ENCODE assay signal across 9 cellular contexts in genomic region chr9:35619800-35620158, GRCh38. TPM values are rescaled to one million over a fixed set of nuclear protein-coding genes. Genes with fewer than 3 reads are reported as not detected.
DNase-seq lines count a peak whose midpoint lies in the region; ATAC-seq and TF ChIP-seq lines count a peak whose summit lies in the region.
"Had no signal": no experiment of that assay in that cellular context is flagged by ENCODE, and none has a peak within 500 bp of the region (broad histone marks: within the 10 kb centered on the region; RNA-seq: fewer than 3 reads in every experiment).

No MANE protein-coding gene starts in this region.

- peak overlapping the region in 3 of 4 donors; percentile 15 to 48 (median 29) for H3K4me3 Mint-ChIP-seq in CD4-positive, CD25-positive, alpha-beta regulatory T cell

- no peaks in the 10 kb centered on the region for H3K36me3 Mint-ChIP-seq in CD4-positive, CD25-positive, alpha-beta regulatory T cell

- no peak overlapping the region for H3K27ac ChIP-seq in CD4-positive, CD25-positive, alpha-beta regulatory T cell (ENCODE audit: insufficient read depth, low read length, poor library complexity, severe bottlenecking)
- no peak overlapping the region for H3K27ac ChIP-seq in left lung

- H3K27me3 ChIP-seq in CD4-positive, CD25-positive, alpha-beta regulatory T cell (ENCODE audit: control insufficient read depth, insufficient read depth, low read length), result no peaks in the 10 kb centered on the region
- H3K27me3 ChIP-seq in left lung, result peaks cover 0 to 8% of the 10 kb centered on the region in 2 donors

- peaks cover 7 to 44% (median 28%) of the 10 kb centered on the region in 4 donors for H3K4me1 Mint-ChIP-seq in CD4-positive, CD25-positive, alpha-beta regulatory T cell

- TF ChIP-seq CTCF in left lung (IDR thresholded peaks at IDR 0.05), result no peak

- intact Hi-C loops in left lung (cut with DNase I), result no loop called here

- no peak for DNase-seq in CD4-positive, CD25-positive, alpha-beta regulatory T cell
- peak; percentile 41 to 57 for DNase-seq in activated T-cell treated with anti-CD3 and anti-CD28 coated beads, Interleukin-2, amount 50 U/mL, for 48 hours
- DNase-seq in DMS 273 treated with DMSO at 0.1 percent for 48 hours (lab: John Stamatoyannopoulos, UW) (no peak), NCI-H1417 treated with DMSO at 0.1 percent for 48 hours (lab: John Stamatoyannopoulos, UW) (no peak), NCI-H526 (lab: John Stamatoyannopoulos, UW) (no peak), left lung (no peak)

- H3K27me3 Mint-ChIP-seq in CD4-positive, CD25-positive, alpha-beta regulatory T cell, result no peaks in the 10 kb centered on the region

- peaks cover 34% of the 10 kb centered on the region for H3K4me1 ChIP-seq in CD4-positive, CD25-positive, alpha-beta regulatory T cell (ENCODE audit: control insufficient read depth, insufficient read depth, low read length, poor library complexity, severe bottlenecking)
- peaks cover 6 to 34% of the 10 kb centered on the region in 2 donors for H3K4me1 ChIP-seq in left lung

- H3K9me3 ChIP-seq in CD4-positive, CD25-positive, alpha-beta regulatory T cell (ENCODE audit: control insufficient read depth in 2 of 2, low read length in 2 of 2), result no peaks in the 10 kb centered on the region
- no peaks in the 10 kb centered on the region for H3K9me3 ChIP-seq in left lung

- H3K36me3 ChIP-seq in CD4-positive, CD25-positive, alpha-beta regulatory T cell (ENCODE audit: control insufficient read depth, insufficient read depth, low read length), result no peaks in the 10 kb centered on the region
- no peaks in the 10 kb centered on the region for H3K36me3 ChIP-seq in left lung

- H3K4me3 ChIP-seq in CD4-positive, CD25-positive, alpha-beta regulatory T cell (ENCODE audit: low read depth, low read length), result peak overlapping the region; percentile 16
- no peak overlapping the region for H3K4me3 ChIP-seq in left lung

- peaks cover 0 to 2% (median 0%) of the 10 kb centered on the region in 7 donors for H3K9me3 Mint-ChIP-seq in CD4-positive, CD25-positive, alpha-beta regulatory T cell

- peak overlapping the region; percentile 20 to 91 (median 89) for H3K27ac Mint-ChIP-seq in CD4-positive, CD25-positive, alpha-beta regulatory T cell

- no peak for ATAC-seq in CD4-positive, CD25-positive, alpha-beta regulatory T cell (ENCODE audit: low read depth in 2 of 2)
- ATAC-seq in GM19351 (IDR thresholded peaks at IDR 0.05; ENCODE audit: unreplicated experiment), result peak; percentile 54
- peak; percentile 41 for ATAC-seq in HG03108 (IDR thresholded peaks at IDR 0.05; ENCODE audit: unreplicated experiment)
- ATAC-seq in left lung, result no peak

RNA-seq across cellular contexts. Expression of gene CD72, which starts 1.6 kb away (rescaled TPM):
- 7.9 TPM for total RNA-seq in CD4-positive, CD25-positive, alpha-beta regulatory T cell
- 1 to 10 TPM; 1.0 to 4.0 (median 1.9) TPM for polyA plus RNA-seq in CD4-positive, CD25-positive, alpha-beta regulatory T cell
- 1 to 10 TPM; 3.4 to 4.0 TPM for total RNA-seq in left lung

RNA-seq across cellular contexts. Expression of gene TESK1, which starts 14.7 kb away (rescaled TPM):
- 24.5 TPM for total RNA-seq in CD4-positive, CD25-positive, alpha-beta regulatory T cell
- polyA plus RNA-seq in CD4-positive, CD25-positive, alpha-beta regulatory T cell, result 1 to 10 TPM; 3.9 to 5.7 (median 4.5) TPM
- total RNA-seq in left lung, result 10 to 100 TPM; 40.6 to 44.6 TPM

RNA-seq across cellular contexts. Expression of gene SIT1, which starts 31.0 kb away (rescaled TPM):
- total RNA-seq in CD4-positive, CD25-positive, alpha-beta regulatory T cell, result 76.9 TPM
- 100 to 1,000 TPM; 239 to 346 (median 308) TPM for polyA plus RNA-seq in CD4-positive, CD25-positive, alpha-beta regulatory T cell
- total RNA-seq in left lung, result 1 to 10 TPM in 1 of 2 donors, under 1 TPM in 1; 0.99 to 2.4 TPM
- total RNA-seq: HT1080 had no signal

RNA-seq across cellular contexts. Expression of gene RMRP, which starts 38.0 kb away (rescaled TPM):
- total RNA-seq in CD4-positive, CD25-positive, alpha-beta regulatory T cell, result 6,542 TPM
- polyA plus RNA-seq in CD4-positive, CD25-positive, alpha-beta regulatory T cell, result not detected
- total RNA-seq in left lung, result over 10,000 TPM; 27,227 to 27,465 TPM

RNA-seq across cellular contexts. Expression of gene CCDC107, which starts 38.3 kb away (rescaled TPM):
- 31.2 TPM for total RNA-seq in CD4-positive, CD25-positive, alpha-beta regulatory T cell
- 10 to 100 TPM; 65.8 to 83.2 (median 71.7) TPM for polyA plus RNA-seq in CD4-positive, CD25-positive, alpha-beta regulatory T cell
- 10 to 100 TPM; 24.7 to 25.6 TPM for total RNA-seq in left lung

Comparison
In these comparisons a context has a peak if more than half of its experiments do, and no peak if none do; other contexts are left out.
1. ATAC-seq: peak in GM19351 (single experiment) and HG03108 (single experiment); none in CD4-positive, CD25-positive, alpha-beta regulatory T cell (0 of 2) and left lung (single experiment).
2. DNase-seq: peak in activated T-cell treated with anti-CD3 and anti-CD28 coated beads, Interleukin-2, amount 50 U/mL, for 48 hours (2 of 2); none in CD4-positive, CD25-positive, alpha-beta regulatory T cell (0 of 3), DMS 273 treated with DMSO at 0.1 percent for 48 hours (single experiment), NCI-H1417 treated with DMSO at 0.1 percent for 48 hours (single experiment), NCI-H526 (0 of 2) and left lung (0 of 2).
3. RNA of gene SIT1, which starts 31.0 kb away (total RNA-seq): 76.9 TPM in CD4-positive, CD25-positive, alpha-beta regulatory T cell (single experiment); 0.99 to 2.4 TPM in left lung; every median in the first group is over 10 times any median in the second.